In genomic region chr6:24765968-24766367, GRCh38 we compare ENCODE assay signal across 7 cellular contexts. TPM values are rescaled to one million over a fixed set of nuclear protein-coding genes. Genes with fewer than 3 reads are reported as not detected.
"Had no signal": no experiment of that assay in that cellular context is flagged by ENCODE, and none has a peak within 500 bp of the region (broad histone marks: within the 10 kb centered on the region; RNA-seq: fewer than 3 reads in every experiment).

No MANE protein-coding gene starts in this region.

RNA-seq across cellular contexts. Expression of gene ARMH2, which starts 32.7 kb away (rescaled TPM):
- total RNA-seq: GM23248, GM23338, H1, H4, H7, H9, HFFc6 had no signal
- polyA plus RNA-seq: GM23248, GM23338, H1 had no signal
